8 cellular contexts compared by ENCODE assay signal in genomic region chr10:115092258-115092554, GRCh38. TPM values are rescaled to one million over a fixed set of nuclear protein-coding genes. Genes with fewer than 3 reads are reported as not detected.
DNase-seq lines count a peak whose midpoint lies in the region; ATAC-seq and TF ChIP-seq lines count a peak whose summit lies in the region.

No MANE protein-coding gene starts in this region.

- no peak for TF ChIP-seq CTCF in omental fat pad (IDR thresholded peaks at IDR 0.05)

- peaks cover 0 to 4% of the 10 kb centered on the region in 2 donors for H3K9me3 Mint-ChIP-seq in effector memory CD8-positive, alpha-beta T cell

- DNase-seq in effector memory CD8-positive, alpha-beta T cell, result no peak
- DNase-seq in omental fat pad (ENCODE audit: low spot score) (no peak), HuH-7 (ENCODE audit: low spot score) (no peak)
- DNase-seq in stimulated activated CD8-positive, alpha-beta memory T cell treated with anti-CD3 and anti-CD28 coated beads, Interleukin-4, amount 100 ng/mL, for 48 hours, result no peak
- DNase-seq in activated effector memory CD4-positive, alpha-beta T cell treated with anti-CD3 and anti-CD28 coated beads, Interleukin-2, amount 50 U/mL, for 16 hours, result no peak

- H3K4me3 Mint-ChIP-seq in effector memory CD8-positive, alpha-beta T cell, result peak overlapping the region; percentile 75 to 82

- no peaks in the 10 kb centered on the region for H3K36me3 Mint-ChIP-seq in effector memory CD8-positive, alpha-beta T cell (ENCODE audit: insufficient read depth)

- peaks cover 52 to 65% of the 10 kb centered on the region in 2 donors for H3K27me3 Mint-ChIP-seq in effector memory CD8-positive, alpha-beta T cell

- no peak overlapping the region for H3K27ac Mint-ChIP-seq in effector memory CD8-positive, alpha-beta T cell

- H3K4me1 Mint-ChIP-seq in effector memory CD8-positive, alpha-beta T cell (ENCODE audit: low read depth in 2 of 2), result peaks cover 6 to 13% of the 10 kb centered on the region in 2 donors

- peak; percentile 15 for ATAC-seq in GM19395 (IDR thresholded peaks at IDR 0.05; ENCODE audit: unreplicated experiment)
- ATAC-seq in HG03558 (IDR thresholded peaks at IDR 0.05; ENCODE audit: extremely low read depth, unreplicated experiment), result peak; percentile 6
- no peak for ATAC-seq in effector memory CD8-positive, alpha-beta T cell (replicated peaks)
- peak; percentile 20 for ATAC-seq in omental fat pad (ENCODE audit: low FRiP score)
- no peak for ATAC-seq in GM18861 (IDR thresholded peaks at IDR 0.05; ENCODE audit: unreplicated experiment)

RNA-seq across cellular contexts. Expression of gene ATRNL1, which starts 1.0 kb away (rescaled TPM):
- 10 to 100 TPM in 1 of 4 donors, 1 to 10 TPM in 3; 2.5 to 19.0 (median 4.6) TPM for total RNA-seq in omental fat pad

Comparison
In these comparisons a context has a peak if more than half of its experiments do, and no peak if none do; other contexts are left out.
1. ATAC-seq: peak in GM19395 (single experiment), HG03558 (single experiment) and omental fat pad (single experiment); none in effector memory CD8-positive, alpha-beta T cell (single experiment) and GM18861 (single experiment).